In genomic region chr10:73097305-73097670, GRCh38 we compare ENCODE assay signal across 1 cellular context.
A peak's percentile ranks its signal among the peaks of the same experiment; 100 is the strongest.
TF ChIP-seq lines count a peak whose summit lies in the region.

No MANE protein-coding gene starts in this region.

TF ChIP-seq in K562, 482 proteins besides CTCF, POLR2A, EP300 and RAD21 (continued from another document):
- TF ChIP-seq ZMIZ1 (IDR thresholded peaks at IDR 0.05; ENCODE audit: low read depth in 2 of 2, low read length in 2 of 2) = no peak
- TF ChIP-seq L3MBTL2 (IDR thresholded peaks at IDR 0.05) = 0 out of 2 replicates have a peak, but pooled peaks have one; percentile 49
- TF ChIP-seq NR2F6 (CRISPR knock-in tag; IDR thresholded peaks at IDR 0.05) = 0 out of 2 replicates have a peak, but pooled peaks have one; percentile 56
- TF ChIP-seq KDM4B (IDR thresholded peaks at IDR 0.05; ENCODE audit: borderline replicate concordance in 2 of 2, low read depth in 1 of 2) = no peak
- no peak for TF ChIP-seq ADNP (tag; IDR thresholded peaks at IDR 0.05)
- TF ChIP-seq MEIS2 (IDR thresholded peaks at IDR 0.05; ENCODE audit: partially characterized antibody) = no peak
- no peak for TF ChIP-seq ZBED1 (IDR thresholded peaks at IDR 0.05)
- TF ChIP-seq DNMT1 (IDR thresholded peaks at IDR 0.05) = no peak
